9 cellular contexts compared by ENCODE assay signal in genomic region chr4:139633661-139634060, GRCh38. TPM values are rescaled to one million over a fixed set of nuclear protein-coding genes. Genes with fewer than 3 reads are reported as not detected.
A peak's percentile ranks its signal among the peaks of the same experiment; 100 is the strongest.
DNase-seq lines count a peak whose midpoint lies in the region; ATAC-seq and TF ChIP-seq lines count a peak whose summit lies in the region.
"Had no signal": no experiment of that assay in that cellular context is flagged by ENCODE, and none has a peak within 500 bp of the region (broad histone marks: within the 10 kb centered on the region; RNA-seq: fewer than 3 reads in every experiment).

No MANE protein-coding gene starts in this region.

- H3K4me1 Mint-ChIP-seq in naive thymus-derived CD4-positive, alpha-beta T cell: no peaks in the 10 kb centered on the region
- H3K4me1 Mint-ChIP-seq: activated naive CD8-positive, alpha-beta T cell treated with anti-CD3 and anti-CD28 coated beads, Interleukin-2, amount 10 ng/mL, durations not matched to agents 7 days and 5 days had no signal

- H3K9me3 Mint-ChIP-seq in naive thymus-derived CD4-positive, alpha-beta T cell: peaks cover under 1 to 27% (median 7%) of the 10 kb centered on the region in 11 donors

- no peak for TF ChIP-seq POLR2A in right lobe of liver (IDR thresholded peaks at IDR 0.05)

- CTCF ChIA-PET in naive thymus-derived CD4-positive, alpha-beta T cell (lab: Charles Lee): interaction anchor here (0.6 kb wide), 1 partner anchor 33 kb away, joined by 3 read pairs; no protein-coding TSS in a partner anchor

- H3K27me3 Mint-ChIP-seq in naive thymus-derived CD4-positive, alpha-beta T cell: peaks cover 14 to 37% (median 18%) of the 10 kb centered on the region in 5 donors

- 40% methylated on average over 11 of the region's 11 CpGs for WGBS in right lobe of liver (ENCODE audit: insufficient coverage, low coverage, low lambda C conversion rate, missing lambda C conversion rate)

- no peak overlapping the region for H3K27ac Mint-ChIP-seq in naive thymus-derived CD4-positive, alpha-beta T cell
- H3K27ac Mint-ChIP-seq: activated naive CD8-positive, alpha-beta T cell treated with anti-CD3 and anti-CD28 coated beads, Interleukin-2, amount 10 ng/mL, durations not matched to agents 7 days and 5 days had no signal

- ATAC-seq in right lobe of liver (peak; percentile 83 to 92 (median 90)), GM19455 (IDR thresholded peaks at IDR 0.05; ENCODE audit: unreplicated experiment) (no peak)
- no peak for ATAC-seq in stimulated activated naive CD8-positive, alpha-beta T cell treated with anti-CD3 and anti-CD28 coated beads, Interleukin-15, Interleukin-2, amounts not matched to agents 100 U/mL and 50 U/mL, for 24 hours
- ATAC-seq in naive thymus-derived CD4-positive, alpha-beta T cell: no peak

- no peaks in the 10 kb centered on the region for H3K27me3 ChIP-seq in right lobe of liver
- no peaks in the 10 kb centered on the region for H3K27me3 ChIP-seq in naive thymus-derived CD4-positive, alpha-beta T cell (ENCODE audit: control insufficient read depth in 2 of 2, insufficient read depth in 2 of 2, low read length in 2 of 2)

- no peak overlapping the region for H3K4me3 Mint-ChIP-seq in naive thymus-derived CD4-positive, alpha-beta T cell
- H3K4me3 Mint-ChIP-seq: activated naive CD8-positive, alpha-beta T cell treated with anti-CD3 and anti-CD28 coated beads, Interleukin-2, amount 10 ng/mL, durations not matched to agents 7 days and 5 days had no signal

- H3K4me3 ChIP-seq in AG09309 (ENCODE audit: control insufficient read depth, low read depth, low read length) (peak overlapping the region; percentile 4; the same call in 1 of the 2 replicates), LNCaP clone FGC (ENCODE audit: low read depth, low read length) (no peak overlapping the region), right lobe of liver (peak overlapping the region in 2 of 3 donors; percentile 26 to 31)
- no peak overlapping the region for H3K4me3 ChIP-seq in naive thymus-derived CD4-positive, alpha-beta T cell (ENCODE audit: low read length)

- TF ChIP-seq CTCF in AG09309 (IDR thresholded peaks at IDR 0.05; ENCODE audit: control insufficient read depth, insufficient read depth, low read depth, low read length, missing control alignments) (peak; percentile 59), LNCaP clone FGC (IDR thresholded peaks at IDR 0.05; ENCODE audit: control insufficient read depth, extremely low read depth, insufficient read depth) (peak; percentile 68), right lobe of liver (IDR thresholded peaks at IDR 0.05) (peak; percentile 34 to 53 (median 48))

- POLR2A ChIA-PET in naive thymus-derived CD4-positive, alpha-beta T cell (lab: Charles Lee): no interaction called here

- intact Hi-C loops in right lobe of liver (cut with DNase I): no loop called here
- intact Hi-C loops in naive thymus-derived CD4-positive, alpha-beta T cell (cut with micrococcal nuclease): no loop called here

- no peak for DNase-seq in AG09309 (ENCODE audit: low read depth)
- no peak for DNase-seq in LNCaP clone FGC (ENCODE audit: low read depth)
- DNase-seq in cerebellar cortex (ENCODE audit: low spot score): peak; percentile 67
- peak in 1 of 3 donors; percentile 53 for DNase-seq in right lobe of liver
- DNase-seq in ureter (ENCODE audit: low spot score): no peak
- no peak for DNase-seq in stimulated activated naive CD8-positive, alpha-beta T cell treated with anti-CD3 and anti-CD28 coated beads, Interleukin-15, Interleukin-2, amounts not matched to agents 100 U/mL and 50 U/mL, for 24 hours
- DNase-seq in naive thymus-derived CD4-positive, alpha-beta T cell: no peak
- DNase-seq: activated naive CD8-positive, alpha-beta T cell treated with anti-CD3 and anti-CD28 coated beads, Interleukin-2, amount 10 ng/mL, durations not matched to agents 7 days and 5 days had no signal

- no peaks in the 10 kb centered on the region for H3K9me3 ChIP-seq in right lobe of liver
- H3K9me3 ChIP-seq in naive thymus-derived CD4-positive, alpha-beta T cell (ENCODE audit: control insufficient read depth in 2 of 3, low read length in 3 of 3): peaks cover 0 to 2% (median 0%) of the 10 kb centered on the region in 3 experiments

- no peaks in the 10 kb centered on the region for H3K4me1 ChIP-seq in right lobe of liver
- H3K4me1 ChIP-seq in naive thymus-derived CD4-positive, alpha-beta T cell (ENCODE audit: control insufficient read depth in 2 of 2, insufficient read depth in 2 of 2, low read length in 2 of 2): no peaks in the 10 kb centered on the region

- H3K36me3 Mint-ChIP-seq in naive thymus-derived CD4-positive, alpha-beta T cell: peaks cover 0 to 9% (median 0%) of the 10 kb centered on the region in 5 donors
- H3K36me3 Mint-ChIP-seq: activated naive CD8-positive, alpha-beta T cell treated with anti-CD3 and anti-CD28 coated beads, Interleukin-2, amount 10 ng/mL, durations not matched to agents 7 days and 5 days had no signal

- no peaks in the 10 kb centered on the region for H3K36me3 ChIP-seq in right lobe of liver
- H3K36me3 ChIP-seq in naive thymus-derived CD4-positive, alpha-beta T cell (ENCODE audit: control insufficient read depth in 2 of 3, insufficient read depth in 3 of 3, low read length in 3 of 3): no peaks in the 10 kb centered on the region

- H3K27ac ChIP-seq in right lobe of liver: peak overlapping the region; percentile 47 to 80 (median 48)
- no peak overlapping the region for H3K27ac ChIP-seq in naive thymus-derived CD4-positive, alpha-beta T cell (ENCODE audit: low read depth, low read length)

RNA-seq across cellular contexts. Expression of gene MGST2, which starts 32.0 kb away (rescaled TPM):
- 100 to 1,000 TPM; 105 to 125 (median 114) TPM for total RNA-seq in right lobe of liver
- total RNA-seq in ureter: 135 TPM
- total RNA-seq in naive thymus-derived CD4-positive, alpha-beta T cell: 10 to 100 TPM in 2 of 5 experiments, 1 to 10 TPM in 3; 1.4 to 37.3 (median 1.9) TPM
- 1 to 10 TPM; 2.5 to 4.4 TPM for polyA plus RNA-seq in naive thymus-derived CD4-positive, alpha-beta T cell

Comparison
In these comparisons a context has a peak if more than half of its experiments do, and no peak if none do; other contexts are left out.
1. H3K4me3 ChIP-seq: peak in AG09309 (single experiment) and right lobe of liver (2 of 3); none in LNCaP clone FGC (single experiment) and naive thymus-derived CD4-positive, alpha-beta T cell (single experiment).
2. ATAC-seq: peak in right lobe of liver (4 of 4); none in GM19455 (single experiment), stimulated activated naive CD8-positive, alpha-beta T cell treated with anti-CD3 and anti-CD28 coated beads, Interleukin-15, Interleukin-2, amounts not matched to agents 100 U/mL and 50 U/mL, for 24 hours (single experiment) and naive thymus-derived CD4-positive, alpha-beta T cell (single experiment).
3. Peak in every context shown above with its lines, with median percentiles within 50 percentile points of each other: CTCF ChIP-seq.